ENCODE assay signal across 21 cellular contexts in the genomic region with DNA sequence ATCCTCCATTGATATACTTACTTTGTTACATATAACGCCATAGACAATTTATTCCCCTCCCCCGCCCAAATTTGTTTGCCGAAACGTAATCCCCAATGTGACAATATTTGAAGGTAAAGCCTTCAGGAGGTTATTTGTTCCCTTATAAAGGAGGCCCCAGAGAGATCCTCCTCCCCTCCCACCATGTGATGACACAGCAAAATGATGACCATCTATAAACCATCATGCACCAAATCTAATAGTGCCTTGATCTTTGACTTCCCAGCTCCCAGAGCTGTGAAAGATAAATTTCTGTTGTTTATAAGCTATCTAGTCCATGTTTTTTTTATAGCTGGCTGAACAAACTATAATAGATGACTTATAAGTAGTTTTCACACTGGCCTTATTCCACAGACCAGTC.
"Had no signal": no experiment of that assay in that cellular context is flagged by ENCODE, and none has a peak within 500 bp of the region (broad histone marks: within the 10 kb centered on the region; RNA-seq: fewer than 3 reads in every experiment).

No MANE protein-coding gene starts in this region.

- H3K79me2 ChIP-seq: parathyroid adenoma had no signal

- ATAC-seq: gastrocnemius medialis; left cardiac atrium; left lung; mucosa of descending colon; right cardiac atrium; stimulated activated memory B cell treated with anti-CD40 and anti-IgM and Interleukin-4, amounts not matched to agents 10 μg/mL and 1 μg/mL and 100 μg/mL, for 72 hours; stimulated activated naive CD8-positive, alpha-beta T cell treated with anti-CD3 and anti-CD28 coated beads, Interleukin-15, Interleukin-2, amounts not matched to agents 100 U/mL and 50 U/mL, for 24 hours had no signal

- H3K9ac ChIP-seq: neural progenitor cell, parathyroid adenoma had no signal

- H3K27ac ChIP-seq: dorsolateral prefrontal cortex, gastrocnemius medialis, left lung, neural progenitor cell, parathyroid adenoma, skin epidermis, spleen, testis, tibial artery had no signal

- FAIRE-seq: colon had no signal

- H3K27me3 ChIP-seq: dorsolateral prefrontal cortex, gastrocnemius medialis, left lung, neural progenitor cell, spleen, testis, tibial artery had no signal

- H3K9me3 ChIP-seq: gastrocnemius medialis, mucosa of descending colon, testis had no signal

- H3K4me3 ChIP-seq: dorsolateral prefrontal cortex, gastrocnemius medialis, left lung, mucosa of descending colon, neural progenitor cell, skin epidermis, spleen, testis, tibial artery had no signal

- H2AFZ ChIP-seq: neural progenitor cell, parathyroid adenoma had no signal

- H3K4me2 ChIP-seq: neural progenitor cell had no signal

- H3K36me3 ChIP-seq: gastrocnemius medialis, left lung, neural progenitor cell, spleen, tibial artery had no signal

- DNase-seq: dorsolateral prefrontal cortex; effector CD4-positive, alpha-beta T cell; gastrocnemius medialis; head of caudate nucleus; left cardiac atrium; left lung; mesenchymal stem cell; mucosa of descending colon; naive B cell; right cardiac atrium; spleen; stimulated activated CD4-positive, alpha-beta T cell treated with anti-CD3 and anti-CD28 coated beads, Interleukin-4, amount 100 ng/mL, for 4 hours; stimulated activated naive CD8-positive, alpha-beta T cell treated with anti-CD3 and anti-CD28 coated beads, Interleukin-15, Interleukin-2, amounts not matched to agents 100 U/mL and 50 U/mL, for 24 hours; substantia nigra; testis; tibial artery had no signal

- H3K4me1 ChIP-seq: gastrocnemius medialis, left lung, neural progenitor cell, parathyroid adenoma, spleen, testis, tibial artery had no signal
